27 cellular contexts compared by ENCODE assay signal in the genomic region with DNA sequence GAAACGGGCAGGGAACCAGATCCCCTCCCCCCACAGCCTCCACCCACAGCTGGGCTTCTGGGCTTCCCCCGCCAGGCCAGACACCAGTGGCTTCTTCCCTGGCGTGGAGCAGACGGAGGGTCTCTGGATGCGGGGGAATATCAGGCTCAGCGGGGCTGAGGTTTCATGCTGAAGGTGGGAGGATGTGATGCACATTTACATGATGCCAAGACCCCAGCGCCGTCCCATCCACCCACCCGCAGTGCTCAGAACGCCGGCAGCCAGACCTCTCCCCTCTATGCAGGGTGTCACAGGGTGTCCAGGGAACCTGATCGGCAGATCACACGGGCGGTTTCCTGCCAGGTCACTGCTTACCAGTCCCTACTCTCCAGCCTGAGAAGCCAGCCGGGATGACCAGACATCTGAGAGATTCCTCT. TPM values are rescaled to one million over a fixed set of nuclear protein-coding genes. Genes with fewer than 3 reads are reported as not detected.
A peak's percentile ranks its signal among the peaks of the same experiment; 100 is the strongest.
DNase-seq lines count a peak whose midpoint lies in the region; ATAC-seq and TF ChIP-seq lines count a peak whose summit lies in the region.
"Had no signal": no experiment of that assay in that cellular context is flagged by ENCODE, and none has a peak within 500 bp of the region (broad histone marks: within the 10 kb centered on the region; RNA-seq: fewer than 3 reads in every experiment).

No MANE protein-coding gene starts in this region.

- 71 to 87% (median 77%) methylated on average over 15 of the region's 15 CpGs for WGBS in spleen, 5 donors

- TF ChIP-seq POLR2A in spleen (IDR thresholded peaks at IDR 0.05) = no peak

- H3K4me1 ChIP-seq in NT2/D1 (ENCODE audit: insufficient read depth, insufficient read length) (peaks cover 9% of the 10 kb centered on the region), lower lobe of right lung (peaks cover 17% of the 10 kb centered on the region), spleen (peaks cover 0 to 59% (median 27%) of the 10 kb centered on the region in 6 donors)

- no peak for TF ChIP-seq CTCF in lower lobe of right lung (IDR thresholded peaks at IDR 0.05)
- TF ChIP-seq CTCF in spleen (IDR thresholded peaks at IDR 0.05 in 8 of 11, conservative IDR thresholded peaks at IDR 0.05 in 3 of 11) = no peak

- H3K9me3 ChIP-seq in NT2/D1 (ENCODE audit: insufficient read depth, low read length) (no peaks in the 10 kb centered on the region), lower lobe of right lung (no peaks in the 10 kb centered on the region), spleen (no peaks in the 10 kb centered on the region)
- H3K9me3 ChIP-seq: breast epithelium, gastroesophageal sphincter, stomach, tibial artery had no signal

- DNase-seq in cardiac septum (ENCODE audit: low spot score) = peak; percentile 54
- DNase-seq in left ventricle myocardium superior = no peak
- no peak for DNase-seq in NT2/D1 (ENCODE audit: low read depth, low spot score)
- DNase-seq in lower lobe of right lung = peak; percentile 25
- DNase-seq in spleen = peak; percentile 71
- DNase-seq in NCI-H2227 (lab: John Stamatoyannopoulos, UW; ENCODE audit: unreplicated experiment) = no peak
- DNase-seq in SW 1271 (lab: John Stamatoyannopoulos, UW) = no peak
- no peak for DNase-seq in T-helper 1 cell
- DNase-seq: activated CD4-positive, alpha-beta T cell treated with anti-CD3 and anti-CD28 coated beads for 1 hour; amniotic stem cell; CD4-positive, CD25-positive, alpha-beta regulatory T cell; hypothalamus; NCI-H2107; NCI-H446 treated with DMSO at 0.1 percent for 48 hours; NK-92 treated with Interleukin-12 subunit alpha and Interleukin-12 subunit beta, amount 100 ng/mL, for 24 hours; nucleus accumbens; retina; SIG-M5; stomach; T-cell had no signal

- intact Hi-C loops in cardiac septum (cut with DNase I) (no loop called here), left ventricle myocardium superior (cut with micrococcal nuclease) (loop anchor here (10.0 kb wide), 1 partner anchor 46 kb away; no protein-coding TSS in a partner anchor), lower lobe of right lung (cut with DNase I) (no loop called here), spleen (cut with DNase I; ENCODE audit: low total_unique reads) (loop anchor here (10.0 kb wide), 2 partner anchors 46 to 86 kb away; no protein-coding TSS in a partner anchor)

- H3K9ac ChIP-seq in NT2/D1 (ENCODE audit: insufficient read length, low read depth) = peak overlapping the region; percentile 28

- ATAC-seq in left ventricle myocardium superior (no peak), lower lobe of right lung (no peak)
- ATAC-seq: esophagus mucosa, gastroesophageal sphincter, Panc1, T-cell had no signal

- H3K36me3 ChIP-seq in NT2/D1 (ENCODE audit: insufficient read depth, insufficient read length, low read length) (no peaks in the 10 kb centered on the region), lower lobe of right lung (no peaks in the 10 kb centered on the region), spleen (no peaks in the 10 kb centered on the region)
- H3K36me3 ChIP-seq: breast epithelium, gastroesophageal sphincter, stomach, tibial artery had no signal

- H3K27ac ChIP-seq in lower lobe of right lung (no peak overlapping the region), spleen (no peak overlapping the region)
- H3K27ac ChIP-seq: breast epithelium, coronary artery, gastroesophageal sphincter, stomach, tibial artery had no signal

- H3K27me3 ChIP-seq in NT2/D1 (ENCODE audit: insufficient read depth, insufficient read length) (no peaks in the 10 kb centered on the region), lower lobe of right lung (ENCODE audit: low read depth) (no peaks in the 10 kb centered on the region), spleen (replicated peaks in 1 of 7) (no peaks in the 10 kb centered on the region)
- H3K27me3 ChIP-seq: breast epithelium, stomach had no signal

- H3K4me3 ChIP-seq in NT2/D1 (ENCODE audit: insufficient read length, low read depth) (no peak overlapping the region), lower lobe of right lung (no peak overlapping the region), spleen (no peak overlapping the region)
- H3K4me3 ChIP-seq: breast epithelium, coronary artery, gastroesophageal sphincter, lung, stomach, tibial artery had no signal

RNA-seq across cellular contexts. Expression of gene TNIP2, which starts 12.8 kb away (rescaled TPM):
- 22.6 TPM for total RNA-seq in cardiac septum
- 24.0 TPM for total RNA-seq in left ventricle myocardium superior
- total RNA-seq in lower lobe of right lung = 36.7 TPM
- total RNA-seq in spleen = 10 to 100 TPM; 35.1 to 52.5 (median 50.4) TPM
- 10 to 100 TPM; 32.7 to 53.5 (median 33.2) TPM for polyA plus RNA-seq in spleen

RNA-seq across cellular contexts. Expression of gene SH3BP2, which starts 24.0 kb away (rescaled TPM):
- total RNA-seq in cardiac septum = 19.1 TPM
- 25.6 TPM for total RNA-seq in left ventricle myocardium superior
- total RNA-seq in lower lobe of right lung = 102 TPM
- total RNA-seq in spleen = 100 to 1,000 TPM; 150 to 295 (median 265) TPM
- 100 to 1,000 TPM in 1 of 3 donors, 10 to 100 TPM in 2; 42.0 to 138 (median 43.5) TPM for polyA plus RNA-seq in spleen

Comparison
In these comparisons a context has a peak if more than half of its experiments do, and no peak if none do; other contexts are left out.
1. DNase-seq: peak in cardiac septum (single experiment), lower lobe of right lung (single experiment) and spleen (single experiment); none in left ventricle myocardium superior (single experiment), NT2/D1 (single experiment), NCI-H2227 (single experiment), SW 1271 (0 of 2) and T-helper 1 cell (0 of 5).
2. intact Hi-C loops: an anchor here in left ventricle myocardium superior (10.0 kb wide) and spleen (10.0 kb wide); none called in cardiac septum and lower lobe of right lung.